ENCODE assay signal across 9 cellular contexts in the genomic region with DNA sequence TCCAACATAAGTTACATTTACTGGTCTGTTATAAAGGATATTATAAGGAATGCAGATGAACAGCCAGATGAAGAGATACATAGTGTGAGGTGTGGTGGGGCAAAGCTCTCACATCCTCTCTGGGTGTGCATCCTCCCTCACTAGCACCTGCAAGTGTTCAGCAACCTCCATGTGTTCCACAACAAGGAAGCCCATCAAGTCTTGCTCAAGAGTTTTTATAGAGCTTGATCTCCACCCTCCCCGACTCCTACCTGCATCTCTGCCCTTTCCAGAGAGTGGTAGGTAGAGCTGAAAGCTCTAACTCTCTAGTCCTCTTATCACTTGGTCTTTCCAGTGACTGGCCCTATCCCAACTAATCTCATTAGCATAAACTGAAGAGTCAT. TPM values are rescaled to one million over a fixed set of nuclear protein-coding genes. Genes with fewer than 3 reads are reported as not detected.
"Had no signal": no experiment of that assay in that cellular context is flagged by ENCODE, and none has a peak within 500 bp of the region (broad histone marks: within the 10 kb centered on the region; RNA-seq: fewer than 3 reads in every experiment).

No MANE protein-coding gene starts in this region.

- DNase-seq: GM23248, GOT3, H7, HFFc6 had no signal

- ATAC-seq: HepG2 had no signal

- H3K4me3 ChIP-seq: GM23248, HAP-1 had no signal

- H3K27ac ChIP-seq: GM23248, HL-60 had no signal

RNA-seq across cellular contexts. Expression of a gene that starts 46.8 kb away (rescaled TPM):
- total RNA-seq: GM23248, H4, H7, HepG2, HFFc6, HT1080 had no signal
